In the genomic region with DNA sequence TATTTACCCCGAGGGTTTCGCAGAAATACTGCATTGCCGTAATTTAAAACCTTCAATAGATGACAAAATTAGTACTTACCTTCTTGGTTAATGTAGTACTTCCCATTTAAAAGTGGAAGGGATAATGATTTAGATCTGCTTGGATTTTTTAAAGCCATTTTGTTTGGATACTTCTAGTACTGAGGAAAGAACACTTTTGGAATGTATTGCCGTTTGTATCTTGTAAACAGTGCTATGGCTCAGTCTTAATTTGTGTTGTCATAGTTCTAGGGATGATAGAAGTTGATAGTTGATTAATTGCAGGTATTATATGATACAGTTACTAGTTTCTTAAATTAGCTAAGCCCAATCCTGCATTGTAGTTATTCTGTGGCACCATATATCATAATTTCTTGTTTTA, we compare ENCODE assay signal across 8 cellular contexts. TPM values are rescaled to one million over a fixed set of nuclear protein-coding genes. Genes with fewer than 3 reads are reported as not detected.
DNase-seq lines count a peak whose midpoint lies in the region; ATAC-seq and TF ChIP-seq lines count a peak whose summit lies in the region.

No MANE protein-coding gene starts in this region.

- peak overlapping the region; percentile 90 for H3K4me2 ChIP-seq in OCI-LY3 (ENCODE audit: low read length)

- peak overlapping the region; percentile 83 for H3K27ac ChIP-seq in OCI-LY3 (ENCODE audit: low read length)
- H3K27ac ChIP-seq in adrenal gland = no peak overlapping the region

- no peak for TF ChIP-seq CTCF in GM06990 (IDR thresholded peaks at IDR 0.05; ENCODE audit: insufficient read depth, low read length, poor library complexity, severe bottlenecking)
- no peak for TF ChIP-seq CTCF in OCI-LY3 (IDR thresholded peaks at IDR 0.05; ENCODE audit: low read depth, low read length)
- no peak for TF ChIP-seq CTCF in epithelial cell of esophagus (IDR thresholded peaks at IDR 0.05; ENCODE audit: insufficient read depth, low read depth, low read length, missing control alignments)
- no peak for TF ChIP-seq CTCF in progenitor cell of endocrine pancreas (IDR thresholded peaks at IDR 0.05; ENCODE audit: unreplicated experiment)
- no peak for TF ChIP-seq CTCF in adrenal gland (IDR thresholded peaks at IDR 0.05)

- H3K9ac ChIP-seq in OCI-LY3 (ENCODE audit: low read length) = peak overlapping the region; percentile 96

- no peak for TF ChIP-seq POLR2A in adrenal gland (IDR thresholded peaks at IDR 0.05)

- ATAC-seq in GM21529 (IDR thresholded peaks at IDR 0.05; ENCODE audit: unreplicated experiment) = no peak

- H3K27me3 ChIP-seq in GM06990 (replicated peaks; ENCODE audit: control insufficient read depth, insufficient read depth, low read length) (no peaks in the 10 kb centered on the region), OCI-LY3 (ENCODE audit: low read depth, low read length) (no peaks in the 10 kb centered on the region), adrenal gland (no peaks in the 10 kb centered on the region)

- peaks cover 3% of the 10 kb centered on the region; the same call in 1 of the 2 replicates for H3K36me3 ChIP-seq in GM06990 (ENCODE audit: control insufficient read depth, insufficient read depth, low read length)
- H3K36me3 ChIP-seq in OCI-LY3 (replicated peaks; ENCODE audit: low read depth, low read length) = peaks cover 32% of the 10 kb centered on the region
- no peaks in the 10 kb centered on the region for H3K36me3 ChIP-seq in adrenal gland (replicated peaks in 1 of 2)

- H3K9me3 Mint-ChIP-seq in progenitor cell of endocrine pancreas (ENCODE audit: low read depth) = no peaks in the 10 kb centered on the region

- WGBS in adrenal gland, 4 donors = 20 to 30% (median 25%) methylated on average over 4 of the region's 4 CpGs

- H3K4me3 Mint-ChIP-seq in progenitor cell of endocrine pancreas (ENCODE audit: low read depth) = peak overlapping the region; percentile 94

- H3K4me1 ChIP-seq in OCI-LY3 (ENCODE audit: low read length) = peaks cover 38% of the 10 kb centered on the region
- peaks cover 17 to 84% of the 10 kb centered on the region in 2 donors for H3K4me1 ChIP-seq in adrenal gland (replicated peaks in 1 of 2)

- DNase-seq in GM06990 (ENCODE audit: extremely low read depth, insufficient read length) (no peak), epithelial cell of esophagus (ENCODE audit: low read depth) (no peak), progenitor cell of endocrine pancreas (ENCODE audit: low spot score, unreplicated experiment) (no peak), adrenal gland (no peak), mesenteric fat pad (ENCODE audit: low spot score) (no peak), EL (no peak)

- no peak overlapping the region for H2AFZ ChIP-seq in OCI-LY3 (ENCODE audit: low read depth, low read length)

- H3K4me3 ChIP-seq in GM06990 (replicated peaks; ENCODE audit: low read depth, low read length) (peak overlapping the region; percentile 88), OCI-LY3 (ENCODE audit: low read length) (peak overlapping the region; percentile 100), epithelial cell of esophagus (ENCODE audit: low read length) (peak overlapping the region; percentile 51), adrenal gland (peak overlapping the region in 2 of 4 donors; percentile 11 to 87)

- no peaks in the 10 kb centered on the region for H3K9me3 ChIP-seq in OCI-LY3 (ENCODE audit: insufficient read depth, low read length)
- H3K9me3 ChIP-seq in adrenal gland (replicated peaks in 1 of 3) = peaks cover 0 to 3% (median 0%) of the 10 kb centered on the region in 3 donors

- no peaks in the 10 kb centered on the region for H3K27me3 Mint-ChIP-seq in progenitor cell of endocrine pancreas

- intact Hi-C loops in adrenal gland (cut with DNase I) = no loop called here

- peaks cover 82% of the 10 kb centered on the region for H3K79me2 ChIP-seq in OCI-LY3 (ENCODE audit: low read length)

- H4K20me1 ChIP-seq in OCI-LY3 (ENCODE audit: insufficient read depth, low read length) = peaks cover 29% of the 10 kb centered on the region

- H3K36me3 Mint-ChIP-seq in progenitor cell of endocrine pancreas (ENCODE audit: insufficient read depth) = peaks cover 10% of the 10 kb centered on the region

- peaks cover 27% of the 10 kb centered on the region for H3K4me1 Mint-ChIP-seq in progenitor cell of endocrine pancreas (ENCODE audit: low read depth)

- H3K27ac Mint-ChIP-seq in progenitor cell of endocrine pancreas = peak overlapping the region; percentile 97

RNA-seq across cellular contexts. Expression of gene TNPO1, which starts 33.1 kb away (rescaled TPM):
- total RNA-seq in progenitor cell of endocrine pancreas (141 and 149 TPM in 2 replicates), adrenal gland (100 to 1,000 TPM in 3 of 8 donors, 10 to 100 TPM in 5; 76.1 to 228 (median 83.5) TPM), mesenteric fat pad (107 TPM)
- 10 to 100 TPM in 1 of 3 donors, 1 to 10 TPM in 2; 4.7 to 76.5 (median 7.2) TPM for polyA plus RNA-seq in adrenal gland
